17 cellular contexts compared by ENCODE assay signal in genomic region chr13:44350775-44351504, GRCh38. TPM values are rescaled to one million over a fixed set of nuclear protein-coding genes. Genes with fewer than 3 reads are reported as not detected.
DNase-seq lines count a peak whose midpoint lies in the region; ATAC-seq and TF ChIP-seq lines count a peak whose summit lies in the region.
"Had no signal": no experiment of that assay in that cellular context is flagged by ENCODE, and none has a peak within 500 bp of the region (broad histone marks: within the 10 kb centered on the region; RNA-seq: fewer than 3 reads in every experiment).

No MANE protein-coding gene starts in this region.

- no peaks in the 10 kb centered on the region for H3K79me2 ChIP-seq in smooth muscle cell (ENCODE audit: low read depth)

- no peaks in the 10 kb centered on the region for H4K20me1 ChIP-seq in smooth muscle cell (ENCODE audit: low read depth)

- peak overlapping the region; percentile 24 for H3K9ac ChIP-seq in smooth muscle cell (ENCODE audit: low read depth)

- 57 to 74% methylated on average over 6 to 9 of the region's 9 CpGs for WGBS in body of pancreas, 2 donors
- 62% methylated on average over 9 of the region's 9 CpGs for WGBS in smooth muscle cell (ENCODE audit: low lambda C conversion rate)

- H3K9me3 ChIP-seq in body of pancreas (no peaks in the 10 kb centered on the region), smooth muscle cell (replicated peaks; ENCODE audit: low read depth) (no peaks in the 10 kb centered on the region)
- H3K9me3 ChIP-seq: adrenal gland had no signal

- H3K27me3 ChIP-seq in body of pancreas: no peaks in the 10 kb centered on the region
- no peaks in the 10 kb centered on the region for H3K27me3 ChIP-seq in smooth muscle cell (ENCODE audit: low read depth)
- H3K27me3 ChIP-seq: adrenal gland had no signal

- TF ChIP-seq CTCF in body of pancreas (IDR thresholded peaks at IDR 0.05): no peak
- no peak for TF ChIP-seq CTCF in smooth muscle cell (IDR thresholded peaks at IDR 0.05; ENCODE audit: borderline replicate concordance, insufficient read depth, poor library complexity, severe bottlenecking)

- peak; percentile 26 to 62 for DNase-seq in NCI-H2081 (lab: John Stamatoyannopoulos, UW)
- no peak for DNase-seq in NCI-H2081 treated with DMSO at 0.1 percent for 48 hours (lab: John Stamatoyannopoulos, UW)
- no peak for DNase-seq in body of pancreas
- no peak for DNase-seq in left lobe of liver (ENCODE audit: low spot score)
- no peak for DNase-seq in smooth muscle cell (lab: John Stamatoyannopoulos, UW; ENCODE audit: unreplicated experiment)
- DNase-seq in caudate nucleus (lab: John Stamatoyannopoulos, UW): no peak
- DNase-seq: activated effector memory CD4-positive, alpha-beta T cell treated with Interleukin-2 at 50 U/mL for 16 hours; adrenal gland; C1 segment of cervical spinal cord; DMS79 treated with DMSO at 0.1 percent for 48 hours; NCI-H2029 treated with DMSO at 0.1 percent for 48 hours; NCI-H524 treated with DMSO at 0.1 percent for 48 hours; stimulated activated naive CD8-positive, alpha-beta T cell treated with anti-CD3 and anti-CD28 coated beads, Interleukin-15, Interleukin-2, amounts not matched to agents 100 U/mL and 50 U/mL, for 24 hours had no signal

- no peak for TF ChIP-seq POLR2A in body of pancreas (IDR thresholded peaks at IDR 0.05)

- H3K4me2 ChIP-seq in smooth muscle cell: no peak overlapping the region

- H3K36me3 ChIP-seq in body of pancreas (replicated peaks in 1 of 2; ENCODE audit: insufficient read depth in 1 of 2, low read depth in 2 of 2): no peaks in the 10 kb centered on the region
- H3K36me3 ChIP-seq in smooth muscle cell (ENCODE audit: low read depth): no peaks in the 10 kb centered on the region
- H3K36me3 ChIP-seq: adrenal gland had no signal

- intact Hi-C loops in body of pancreas (cut with DNase I): no loop called here

- ATAC-seq in body of pancreas (peak; percentile 77), left lobe of liver (peak; percentile 70), HG02973 (IDR thresholded peaks at IDR 0.05; ENCODE audit: unreplicated experiment) (no peak), GM21360 (IDR thresholded peaks at IDR 0.05; ENCODE audit: unreplicated experiment) (no peak)
- ATAC-seq: stimulated activated naive CD8-positive, alpha-beta T cell treated with anti-CD3 and anti-CD28 coated beads, Interleukin-15, Interleukin-2, amounts not matched to agents 100 U/mL and 50 U/mL, for 24 hours had no signal

- no peak overlapping the region for H2AFZ ChIP-seq in smooth muscle cell (ENCODE audit: low read depth)

- H3K4me3 ChIP-seq in body of pancreas (no peak overlapping the region), smooth muscle cell (no peak overlapping the region)
- H3K4me3 ChIP-seq: adrenal gland had no signal

- peaks cover 3% of the 10 kb centered on the region for H3F3A ChIP-seq in smooth muscle cell (ENCODE audit: low read depth)

- H3K27ac ChIP-seq in body of pancreas (no peak overlapping the region), smooth muscle cell (ENCODE audit: low read depth) (peak overlapping the region; percentile 70), caudate nucleus (ENCODE audit: low read depth, low read length) (no peak overlapping the region)
- H3K27ac ChIP-seq: adrenal gland had no signal

- no peaks in the 10 kb centered on the region for H3K4me1 ChIP-seq in body of pancreas
- H3K4me1 ChIP-seq in smooth muscle cell (ENCODE audit: low read depth): no peaks in the 10 kb centered on the region

RNA-seq across cellular contexts. Expression of gene SERP2, which starts 22.7 kb away (rescaled TPM):
- total RNA-seq in body of pancreas (1 to 10 TPM; 1.6 to 5.2 TPM), left lobe of liver (1.5 TPM), smooth muscle cell (1.1 and 1.8 TPM in 2 replicates)
- polyA plus RNA-seq in smooth muscle cell: 1.9 and 2.1 TPM in 2 replicates
- total RNA-seq: endothelial cell of umbilical vein; T-helper 2 cell treated with Interferon-gamma antibody and Interleukin-4, amounts not matched to agents 100 ng/mL and 5 ng/mL, for 36 hours had no signal

Comparison
In these comparisons a context has a peak if more than half of its experiments do, and no peak if none do; other contexts are left out.
1. DNase-seq: peak in NCI-H2081 (2 of 2); none in NCI-H2081 treated with DMSO at 0.1 percent for 48 hours (single experiment), body of pancreas (0 of 4), left lobe of liver (single experiment), smooth muscle cell (single experiment) and caudate nucleus (0 of 61).
2. ATAC-seq: peak in body of pancreas (single experiment) and left lobe of liver (single experiment); none in HG02973 (single experiment) and GM21360 (single experiment).